1 cellular context compared by ENCODE assay signal in genomic region chr14:97033556-97034081, GRCh38.
TF ChIP-seq lines count a peak whose summit lies in the region.

No MANE protein-coding gene starts in this region.

TF ChIP-seq in H1, 55 proteins besides CTCF, POLR2A, EP300 and RAD21 (continued from another document):
- TF ChIP-seq RNF2 (IDR thresholded peaks at IDR 0.05; ENCODE audit: borderline replicate concordance, low read depth, low read length, missing control alignments, poor library complexity, severe bottlenecking) = peak; percentile 45
- TF ChIP-seq BACH1 (IDR thresholded peaks at IDR 0.05; ENCODE audit: low read length) = no peak
- peak; percentile 73 for TF ChIP-seq EZH2 (IDR thresholded peaks at IDR 0.05; ENCODE audit: low read depth, low read length, severe bottlenecking)
- TF ChIP-seq KDM4A (IDR thresholded peaks at IDR 0.05; ENCODE audit: low read depth, low read length, severe bottlenecking) = peak; percentile 25
